In the genomic region with DNA sequence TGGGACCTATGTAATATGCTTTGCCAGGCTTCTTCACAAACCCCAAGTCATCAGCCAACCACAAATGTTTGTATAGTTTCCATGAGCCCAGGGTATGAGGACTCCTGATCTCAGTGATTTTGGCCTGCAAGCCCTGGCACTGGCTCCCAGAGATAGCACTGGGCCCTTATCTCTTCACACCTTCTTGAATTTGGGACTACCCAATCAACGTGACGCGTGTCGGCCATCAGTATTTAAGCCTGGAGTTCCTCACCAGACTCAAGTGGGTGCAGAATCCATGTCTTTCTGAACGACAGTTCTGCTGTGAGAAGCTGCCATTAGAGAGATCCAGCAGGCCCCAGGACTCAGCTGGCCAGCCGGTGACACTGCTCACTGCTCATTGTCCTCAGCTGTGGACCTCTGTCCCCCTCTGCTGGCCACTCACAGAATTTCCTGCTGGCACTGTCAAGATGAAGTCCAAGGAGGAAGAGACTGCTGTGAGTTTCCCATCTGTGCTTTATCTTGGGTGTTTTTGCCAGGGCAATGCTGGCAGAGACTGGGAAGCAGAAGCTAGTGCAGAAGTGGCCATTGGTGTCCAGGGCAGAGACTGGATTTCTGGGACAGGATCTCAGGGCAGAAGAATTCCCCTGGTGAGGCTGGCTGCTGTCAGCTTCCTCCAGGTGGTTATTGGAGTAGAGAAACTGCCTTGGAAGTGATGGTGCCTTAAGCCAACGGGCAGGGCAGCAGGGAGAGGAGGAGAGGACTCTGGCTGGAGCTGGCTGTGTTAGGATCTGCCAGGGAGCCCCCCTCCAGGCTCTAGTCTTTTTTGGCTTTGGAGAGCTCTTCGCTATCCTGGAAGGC, we compare ENCODE assay signal across 8 cellular contexts. TPM values are rescaled to one million over a fixed set of nuclear protein-coding genes. Genes with fewer than 3 reads are reported as not detected.
DNase-seq lines count a peak whose midpoint lies in the region; ATAC-seq and TF ChIP-seq lines count a peak whose summit lies in the region.

No MANE protein-coding gene starts in this region.

- H3K36me3 ChIP-seq in adrenal gland (replicated peaks in 1 of 2) (no peaks in the 10 kb centered on the region), heart right ventricle (no peaks in the 10 kb centered on the region), uterus (no peaks in the 10 kb centered on the region)

- H3K4me3 ChIP-seq in adrenal gland, result no peak overlapping the region
- H3K4me3 ChIP-seq in heart right ventricle, result no peak overlapping the region
- no peak overlapping the region for H3K4me3 ChIP-seq in uterus

- H3K9me3 ChIP-seq in adrenal gland (replicated peaks in 1 of 3), result no peaks in the 10 kb centered on the region
- H3K9me3 ChIP-seq in heart right ventricle, result no peaks in the 10 kb centered on the region
- H3K9me3 ChIP-seq in uterus, result no peaks in the 10 kb centered on the region

- ATAC-seq in GM21381 (IDR thresholded peaks at IDR 0.05; ENCODE audit: unreplicated experiment) (peak; percentile 64), heart right ventricle (peak; percentile 86 to 94 (median 92))

- intact Hi-C loops in adrenal gland (cut with DNase I) (loop anchor here (5.0 to 10.0 kb wide), 3 partner anchors 129 to 279 kb away; no protein-coding TSS in a partner anchor), heart right ventricle (cut with DNase I) (loop anchor here (1.0 to 10.0 kb wide), 15 partner anchors 27 to 449 kb away; partner anchors contain the start of genes RBBP5 (in 3 of the 10) and DSTYK (in 1 of the 10)), uterus (cut with DNase I; ENCODE audit: low total_unique reads) (no loop called here)

- DNase-seq in AG08396 (ENCODE audit: low spot score), result peak; percentile 87
- peak; percentile 10 for DNase-seq in NCI-H1436 treated with DMSO at 0.1 percent for 48 hours (lab: John Stamatoyannopoulos, UW)
- peak; percentile 73 for DNase-seq in T follicular helper cell (ENCODE audit: low read depth)
- peak; percentile 90 to 98 (median 95) for DNase-seq in adrenal gland
- peak; percentile 90 to 91 for DNase-seq in heart right ventricle
- peak; percentile 41 for DNase-seq in pulmonary artery endothelial cell (ENCODE audit: low read depth, low spot score)
- DNase-seq in uterus, result peak; percentile 90 to 91

- no peak for TF ChIP-seq POLR2A in adrenal gland (IDR thresholded peaks at IDR 0.05)
- TF ChIP-seq POLR2A in uterus (IDR thresholded peaks at IDR 0.05), result no peak

- peak overlapping the region in 2 of 5 donors; percentile 2 to 10 for H3K27ac ChIP-seq in adrenal gland
- peak overlapping the region in 4 of 10 donors; percentile 6 to 45 (median 15) for H3K27ac ChIP-seq in heart right ventricle
- H3K27ac ChIP-seq in uterus, result no peak overlapping the region

- 7 to 33% (median 32%) methylated on average over 4 to 8 of the region's 8 CpGs for WGBS in adrenal gland, 4 donors
- 25 to 31% methylated on average over 8 of the region's 8 CpGs for WGBS in heart right ventricle, 2 donors

- peak; percentile 96 to 100 (median 99) for TF ChIP-seq CTCF in adrenal gland (IDR thresholded peaks at IDR 0.05)
- TF ChIP-seq CTCF in heart right ventricle (IDR thresholded peaks at IDR 0.05), result peak; percentile 92 to 99 (median 95)
- TF ChIP-seq CTCF in uterus (IDR thresholded peaks at IDR 0.05), result peak; percentile 95 to 99 (median 98)

- peaks cover 9 to 22% of the 10 kb centered on the region in 2 donors for H3K4me1 ChIP-seq in adrenal gland (replicated peaks in 1 of 2)
- peaks cover 28 to 49% (median 40%) of the 10 kb centered on the region in 9 donors for H3K4me1 ChIP-seq in heart right ventricle
- no peaks in the 10 kb centered on the region for H3K4me1 ChIP-seq in uterus

- H3K27me3 ChIP-seq in adrenal gland (no peaks in the 10 kb centered on the region), heart right ventricle (no peaks in the 10 kb centered on the region), uterus (no peaks in the 10 kb centered on the region)

RNA-seq across cellular contexts. Expression of gene TMCC2, which starts 28.4 kb away (rescaled TPM):
- total RNA-seq in adrenal gland, result 10 to 100 TPM in 3 of 8 donors, 1 to 10 TPM in 5; 2.3 to 33.2 (median 8.4) TPM
- polyA plus RNA-seq in adrenal gland, result 10 to 100 TPM in 1 of 3 donors, 1 to 10 TPM in 2; 3.3 to 11.2 (median 3.3) TPM
- total RNA-seq in heart right ventricle, result 1 to 10 TPM in 9 of 10 donors, under 1 TPM in 1; 0.62 to 2.6 (median 1.8) TPM
- polyA plus RNA-seq in heart right ventricle, result 1 to 10 TPM; 1.1 to 1.8 TPM
- total RNA-seq in pulmonary artery endothelial cell, result 1.5 and 2.8 TPM in 2 replicates
- 1 to 10 TPM; 2.4 to 6.1 (median 5.3) TPM for total RNA-seq in uterus

RNA-seq across cellular contexts. Expression of gene DSTYK, which starts 44.7 kb away (rescaled TPM):
- 10 to 100 TPM; 15.4 to 22.9 (median 17.8) TPM for total RNA-seq in adrenal gland
- 10 to 100 TPM in 1 of 3 donors, 1 to 10 TPM in 2; 4.4 to 12.8 (median 6.7) TPM for polyA plus RNA-seq in adrenal gland
- total RNA-seq in heart right ventricle, result 1 to 10 TPM; 5.7 to 9.5 (median 8.0) TPM
- 1 to 10 TPM; 2.6 to 3.2 TPM for polyA plus RNA-seq in heart right ventricle
- 11.1 and 14.5 TPM in 2 replicates for total RNA-seq in pulmonary artery endothelial cell
- total RNA-seq in uterus, result 10 to 100 TPM in 2 of 4 donors, 1 to 10 TPM in 2; 7.9 to 26.9 (median 14.4) TPM

Comparison
In these comparisons a context has a peak if more than half of its experiments do, and no peak if none do; other contexts are left out.
1. DNase-seq: peak in every context shown above with its lines; median percentile 95 in adrenal gland; 90 in heart right ventricle; 90 in uterus; 87 in AG08396; 73 in T follicular helper cell; 41 in pulmonary artery endothelial cell; 10 in NCI-H1436 treated with DMSO at 0.1 percent for 48 hours.